ENCODE assay signal across 8 cellular contexts in the genomic region with DNA sequence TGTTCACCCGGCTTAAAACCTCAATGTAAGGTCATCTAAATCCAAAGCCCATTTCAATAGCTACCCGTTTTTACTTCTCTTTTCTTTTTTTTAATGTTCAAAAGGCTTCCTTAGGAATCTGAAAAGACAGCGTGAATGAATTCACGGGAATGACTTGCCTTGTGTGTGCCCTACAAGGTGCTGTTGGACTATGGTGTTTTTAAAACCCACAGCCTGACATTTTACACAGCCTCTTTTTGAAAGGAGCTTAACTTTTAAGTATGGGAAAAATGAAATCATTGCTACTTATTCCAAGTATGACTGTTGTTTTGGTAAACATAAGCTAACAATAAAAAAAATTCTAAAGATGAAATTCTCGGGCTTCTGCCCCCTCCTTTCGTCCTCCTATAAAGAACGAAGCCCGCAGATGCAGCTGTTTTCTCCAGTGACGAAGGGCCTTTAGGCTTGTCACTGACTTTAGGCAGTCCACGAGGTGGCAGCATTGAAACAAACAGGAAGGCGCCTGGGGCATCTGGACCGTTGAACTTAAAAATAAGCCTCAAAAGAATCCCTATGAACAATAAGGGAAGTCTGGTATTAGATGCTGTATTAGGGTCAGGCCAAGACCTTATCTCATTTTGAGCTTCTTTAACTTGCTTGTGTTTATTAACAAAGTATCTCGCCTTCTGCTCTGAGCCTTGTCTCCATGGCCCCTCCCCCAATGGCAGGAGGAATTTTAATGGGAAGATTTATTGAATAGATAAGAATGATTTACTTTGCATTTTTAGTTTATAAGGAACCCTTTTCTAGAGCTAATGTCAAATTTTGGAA.
A peak's percentile ranks its signal among the peaks of the same experiment; 100 is the strongest.
DNase-seq lines count a peak whose midpoint lies in the region; ATAC-seq, FAIRE-seq and TF ChIP-seq lines count a peak whose summit lies in the region.

No MANE protein-coding gene starts in this region.

- no peak for TF ChIP-seq CTCF in activated B cell treated with CpG ODN at 0.5 μM for 24 hours (IDR thresholded peaks at IDR 0.05)
- peak; percentile 72 for TF ChIP-seq CTCF in cardiac fibroblast (IDR thresholded peaks at IDR 0.05; ENCODE audit: low read depth, low read length)
- TF ChIP-seq CTCF in kidney (IDR thresholded peaks at IDR 0.05; ENCODE audit: borderline replicate concordance, extremely low read depth, insufficient read depth), result peak; percentile 79

- H3K4me3 Mint-ChIP-seq in activated B cell treated with CpG ODN at 0.5 μM for 24 hours, result no peak overlapping the region

- no peak overlapping the region for H3K27ac Mint-ChIP-seq in activated B cell treated with CpG ODN at 0.5 μM for 24 hours

- ATAC-seq in HG02840 (IDR thresholded peaks at IDR 0.05; ENCODE audit: low FRiP score, unreplicated experiment) (peak; percentile 84), activated B cell treated with CpG ODN at 0.5 μM for 24 hours (ENCODE audit: low read depth) (peak; percentile 60), GM21717 (IDR thresholded peaks at IDR 0.05; ENCODE audit: unreplicated experiment) (no peak)

- H3K36me3 Mint-ChIP-seq in activated B cell treated with CpG ODN at 0.5 μM for 24 hours (ENCODE audit: low read depth), result no peaks in the 10 kb centered on the region

- H3K9me3 ChIP-seq in kidney (ENCODE audit: control insufficient read depth in 1 of 2, low read length in 2 of 2), result no peaks in the 10 kb centered on the region

- DNase-seq in GM12891 (ENCODE audit: insufficient read length, low spot score) (peak; percentile 40), NCI-H2081 (lab: John Stamatoyannopoulos, UW) (peak; percentile 73 to 78), activated B cell treated with CpG ODN at 0.5 μM for 24 hours (no peak), cardiac fibroblast (ENCODE audit: low read depth in 2 of 2) (peak; percentile 93 to 95), kidney (peak; percentile 88)
- DNase-seq in stimulated activated CD4-positive, alpha-beta T cell treated with anti-CD3 and anti-CD28 coated beads, Interleukin-1b, Interleukin-23, amount 100 ng/mL, for 24 hours (ENCODE audit: low read depth in 4 of 4, low spot score in 1 of 4), result peak; percentile 41 to 65 (median 55)

- peaks cover 5 to 9% of the 10 kb centered on the region in 2 donors for H3K36me3 ChIP-seq in kidney (ENCODE audit: control insufficient read depth in 1 of 2, insufficient read depth in 2 of 2, low read length in 2 of 2)

- peak overlapping the region in 1 of 2 donors; percentile 38 for H3K9ac ChIP-seq in kidney (ENCODE audit: low read length in 2 of 2)

- intact Hi-C loops in activated B cell treated with CpG ODN at 0.5 μM for 24 hours (cut with micrococcal nuclease), result no loop called here
- intact Hi-C loops in kidney (cut with DNase I), result no loop called here

- H3K27ac ChIP-seq in kidney (ENCODE audit: low read depth in 2 of 2, low read length in 2 of 2), result peak overlapping the region; percentile 53 to 73

- peaks cover 28 to 31% of the 10 kb centered on the region in 2 donors for H3K4me1 ChIP-seq in kidney (ENCODE audit: control insufficient read depth in 1 of 2, insufficient read depth in 1 of 2, low read depth in 1 of 2, low read length in 2 of 2)

- FAIRE-seq in GM12891 (lab: Jason Lieb, UNC) (peak; percentile 23), kidney (lab: Jason Lieb, UNC) (no peak)

- peaks cover 15% of the 10 kb centered on the region for H3K27me3 Mint-ChIP-seq in activated B cell treated with CpG ODN at 0.5 μM for 24 hours

- POLR2A ChIA-PET in activated B cell treated with CpG ODN at 0.5 μM for 24 hours (lab: Charles Lee), result no interaction called here

- peaks cover 2% of the 10 kb centered on the region for H3K4me1 Mint-ChIP-seq in activated B cell treated with CpG ODN at 0.5 μM for 24 hours

- H3K4me3 ChIP-seq in cardiac fibroblast (replicated peaks in 1 of 2; ENCODE audit: low read depth in 2 of 2, low read length in 2 of 2) (no peak overlapping the region), kidney (ENCODE audit: low read length in 2 of 2) (no peak overlapping the region)

- H3K9me3 Mint-ChIP-seq in activated B cell treated with CpG ODN at 0.5 μM for 24 hours, result no peaks in the 10 kb centered on the region

- TF ChIP-seq POLR2A in GM12891 (IDR thresholded peaks at IDR 0.05; ENCODE audit: low read depth, low read length), result no peak

- CTCF ChIA-PET in activated B cell treated with CpG ODN at 0.5 μM for 24 hours (lab: Charles Lee), result interaction anchor here (0.5 to 1.5 kb wide), 8 partner anchors 10 to 1445 kb away, joined by 3 to 6 read pairs (median 4); no protein-coding TSS in a partner anchor

TF ChIP-seq in GM12891, 5 proteins besides CTCF, POLR2A, EP300 and RAD21:
- TF ChIP-seq PAX5 (IDR thresholded peaks at IDR 0.05; ENCODE audit: insufficient read depth, low read length, severe bottlenecking) (no peak), SPI1 (IDR thresholded peaks at IDR 0.05; ENCODE audit: low read depth, low read length) (no peak), TAF1 (IDR thresholded peaks at IDR 0.05; ENCODE audit: low read depth, low read length) (no peak), POU2F2 (IDR thresholded peaks at IDR 0.05; ENCODE audit: low read depth, low read length) (no peak), POLR2AphosphoS5 (IDR thresholded peaks at IDR 0.05; ENCODE audit: low read depth, low read length) (no peak)
